28 cellular contexts compared by ENCODE assay signal in the genomic region with DNA sequence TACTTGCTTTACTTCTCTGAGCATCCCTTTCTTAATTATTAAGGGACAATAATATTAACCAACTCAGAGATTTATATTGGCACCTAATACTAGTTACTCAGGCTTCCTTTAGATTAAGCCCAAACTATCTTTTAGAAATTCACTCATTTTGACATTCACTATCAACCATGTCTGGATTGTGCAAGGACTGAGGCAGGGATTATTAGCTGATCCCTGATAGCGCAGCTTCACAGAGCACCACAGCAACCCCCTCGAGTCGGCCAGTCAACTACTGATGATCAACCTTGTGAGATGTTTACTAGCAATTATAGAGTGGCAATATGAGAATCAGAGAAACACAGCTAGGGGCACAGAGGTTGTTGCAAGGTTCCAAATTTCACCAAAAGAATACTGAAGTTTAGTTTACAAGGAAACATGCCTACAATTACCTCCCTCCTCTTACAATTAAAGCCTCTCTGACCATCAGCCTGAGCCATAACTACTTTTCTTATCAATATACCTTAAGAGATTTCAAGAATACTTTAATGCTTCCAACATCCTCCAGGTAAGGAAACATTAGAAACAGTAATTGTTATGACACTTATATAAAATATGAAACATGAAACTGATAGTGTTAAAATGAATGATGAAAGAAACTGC.
DNase-seq lines count a peak whose midpoint lies in the region; ATAC-seq, FAIRE-seq and TF ChIP-seq lines count a peak whose summit lies in the region.
"Had no signal": no experiment of that assay in that cellular context is flagged by ENCODE, and none has a peak within 500 bp of the region (broad histone marks: within the 10 kb centered on the region; RNA-seq: fewer than 3 reads in every experiment).

No MANE protein-coding gene starts in this region.

- no peak for TF ChIP-seq CTCF in HepG2 (CRISPR knock-in tag; IDR thresholded peaks at IDR 0.05)

- H3K4me3 ChIP-seq in subcutaneous abdominal adipose tissue (ENCODE audit: low read depth in 1 of 5, low read length in 5 of 5) (no peak overlapping the region), SJCRH30 (no peak overlapping the region), HepG2 (replicated peaks in 1 of 3; ENCODE audit: insufficient read depth in 1 of 3, low read depth in 2 of 3, low read length in 3 of 3) (no peak overlapping the region)
- H3K4me3 ChIP-seq: ascending aorta, cardiac muscle cell, esophagus muscularis mucosa, GM12878, ovary, upper lobe of left lung had no signal

- no peak for FAIRE-seq in HepG2 (lab: Jason Lieb, UNC)
- FAIRE-seq: GM12878, H1, RCC 7860 had no signal

- WGBS in HepG2 (ENCODE audit: low lambda C conversion rate) = 23% methylated on average over 3 of the region's 3 CpGs

- CTCF ChIA-PET in HepG2 (lab: Yijun Ruan, JAX; ENCODE audit: low intra/inter-chr PET ratio, low total read pairs) = no interaction called here

- intact Hi-C loops in HepG2 (cut with micrococcal nuclease; ENCODE audit: unreplicated experiment) = no loop called here

- no peak overlapping the region for H2AFZ ChIP-seq in HepG2 (ENCODE audit: low read length)

- no peak for TF ChIP-seq RAD21 in HepG2 (CRISPR knock-in tag; IDR thresholded peaks at IDR 0.05)

- no peak overlapping the region for H3K9ac ChIP-seq in subcutaneous abdominal adipose tissue (ENCODE audit: low read length in 5 of 5)
- no peak overlapping the region for H3K9ac ChIP-seq in HepG2 (ENCODE audit: insufficient read depth, low read depth, low read length)

- no peaks in the 10 kb centered on the region for H4K20me1 ChIP-seq in HepG2 (ENCODE audit: insufficient read depth, low read length)

- H3K4me1 ChIP-seq in subcutaneous abdominal adipose tissue (ENCODE audit: control insufficient read depth in 5 of 5, insufficient read depth in 5 of 5, low read length in 5 of 5) = peaks cover 0 to 48% (median 21%) of the 10 kb centered on the region in 5 donors
- H3K4me1 ChIP-seq in SJCRH30 = peaks cover 7% of the 10 kb centered on the region; the same call in 1 of the 2 replicates
- no peaks in the 10 kb centered on the region for H3K4me1 ChIP-seq in HepG2 (ENCODE audit: insufficient read depth, low read length)
- H3K4me1 ChIP-seq: ascending aorta, foreskin keratinocyte had no signal

- POLR2A ChIA-PET in HepG2 (lab: Yijun Ruan, JAX) = no interaction called here

- H3K27ac ChIP-seq in subcutaneous abdominal adipose tissue (ENCODE audit: low read depth, low read length) = peak overlapping the region; percentile 1
- no peak overlapping the region for H3K27ac ChIP-seq in SJCRH30
- H3K27ac ChIP-seq in HepG2 (ENCODE audit: extremely low read length, insufficient read depth, low read length) = no peak overlapping the region
- H3K27ac ChIP-seq: ascending aorta, cardiac muscle cell, foreskin keratinocyte, ovary, VCaP had no signal

- TF ChIP-seq EP300 in HepG2 (IDR thresholded peaks at IDR 0.05; ENCODE audit: low read depth in 2 of 2, low read length in 2 of 2) (no peak), HepG2 (CRISPR knock-in tag; IDR thresholded peaks at IDR 0.05; ENCODE audit: borderline replicate concordance) (no peak)

- BruUV-seq in HepG2 (replicated peaks; lab: Mats Ljungman, UMichigan) = no TSS peak

- no peak for ATAC-seq in HepG2
- ATAC-seq: foreskin keratinocyte, GM12878 had no signal

- H3K27me3 ChIP-seq in subcutaneous abdominal adipose tissue (ENCODE audit: control insufficient read depth in 5 of 5, insufficient read depth in 4 of 5, low read length in 5 of 5) (no peaks in the 10 kb centered on the region), SJCRH30 (no peaks in the 10 kb centered on the region), HepG2 (ENCODE audit: control insufficient read depth in 1 of 2, insufficient read depth in 2 of 2, low read length in 2 of 2) (no peaks in the 10 kb centered on the region; a peak in 1 of 5 replicates)
- H3K27me3 ChIP-seq: ascending aorta, cardiac muscle cell, esophagus muscularis mucosa, foreskin keratinocyte, ovary, upper lobe of left lung had no signal

- TF ChIP-seq POLR2A in HepG2 (IDR thresholded peaks at IDR 0.05; ENCODE audit: insufficient read depth in 1 of 2, low read depth in 2 of 2, low read length in 2 of 2) = no peak

- no peaks in the 10 kb centered on the region for H3K9me3 ChIP-seq in subcutaneous abdominal adipose tissue (ENCODE audit: control insufficient read depth in 5 of 5, low read length in 5 of 5)
- H3K9me3 ChIP-seq in SJCRH30 (replicated peaks) = no peaks in the 10 kb centered on the region
- no peaks in the 10 kb centered on the region for H3K9me3 ChIP-seq in HepG2 (ENCODE audit: low read length)
- H3K9me3 ChIP-seq: ascending aorta, esophagus muscularis mucosa, ovary, upper lobe of left lung had no signal

- H3K36me3 ChIP-seq in subcutaneous abdominal adipose tissue (ENCODE audit: control insufficient read depth in 5 of 5, insufficient read depth in 5 of 5, low read length in 5 of 5) (no peaks in the 10 kb centered on the region), SJCRH30 (no peaks in the 10 kb centered on the region), HepG2 (replicated peaks in 1 of 2; ENCODE audit: control insufficient read depth in 1 of 2, insufficient read depth in 2 of 2, low read length in 2 of 2) (no peaks in the 10 kb centered on the region)
- H3K36me3 ChIP-seq: ascending aorta, cardiac muscle cell, esophagus muscularis mucosa, ovary, upper lobe of left lung had no signal

- DNase-seq in Ammon's horn (ENCODE audit: low spot score) (peak; percentile 68), amniotic epithelial cell (ENCODE audit: low read depth) (peak; percentile 66), globus pallidus (ENCODE audit: low spot score) (peak; percentile 69), SJCRH30 (no peak), NCI-H1436 (lab: John Stamatoyannopoulos, UW) (no peak), HepG2 (ENCODE audit: low spot score) (no peak)
- DNase-seq: activated CD4-positive, alpha-beta T cell treated with anti-CD3 and anti-CD28 coated beads for 48 hours; activated CD8-positive, alpha-beta memory T cell treated with anti-CD3 and anti-CD28 coated beads for 24 hours; activated effector memory CD4-positive, alpha-beta T cell treated with Interleukin-2 at 50 U/mL for 16 hours; activated naive CD8-positive, alpha-beta T cell treated with anti-CD3 and anti-CD28 coated beads for 36 hours; DMS153; foreskin keratinocyte; mesenchymal stem cell; NCI-H1048; NCI-H1694; NCI-H446 treated with DMSO at 0.1 percent for 48 hours; NCI-H82; ovary; T-helper 9 cell; upper lobe of left lung had no signal

- H3K4me2 ChIP-seq in HepG2 (ENCODE audit: low read depth, low read length) = no peak overlapping the region

- no peaks in the 10 kb centered on the region for H3K79me2 ChIP-seq in HepG2 (ENCODE audit: insufficient read depth, low read length)

- in situ Hi-C loops in HepG2 (cut with HindIII; ENCODE audit: extremely low pct_ligation_motif_present, low pct_unique_long_range_greater_than_20kb) = no loop called here

TF ChIP-seq in HepG2, 621 proteins besides CTCF, POLR2A, EP300 and RAD21 (continues in another document):
- no peak for TF ChIP-seq SKI (IDR thresholded peaks at IDR 0.05; ENCODE audit: partially characterized antibody)
- TF ChIP-seq FOSL1 (CRISPR knock-in tag; IDR thresholded peaks at IDR 0.05; ENCODE audit: borderline replicate concordance) = no peak
- TF ChIP-seq IRF2 (CRISPR knock-in tag; IDR thresholded peaks at IDR 0.05) = no peak
- no peak for TF ChIP-seq SRSF1 (optimal IDR thresholded peaks at IDR 0.05; ENCODE audit: low read depth, low read length)
- TF ChIP-seq RELA (CRISPR knock-in tag; IDR thresholded peaks at IDR 0.05) = no peak
- TF ChIP-seq TAF15 (IDR thresholded peaks at IDR 0.05; ENCODE audit: low read depth, low read length, poor library complexity, severe bottlenecking) = no peak
- no peak for TF ChIP-seq ETV6 (CRISPR knock-in tag; conservative IDR thresholded peaks at IDR 0.05)
- TF ChIP-seq ZNF557 (CRISPR knock-in tag; IDR thresholded peaks at IDR 0.05) = no peak
- TF ChIP-seq CEBPB (IDR thresholded peaks at IDR 0.05; ENCODE audit: borderline replicate concordance, low read depth, low read length) = no peak
- TF ChIP-seq, protein P1, sequence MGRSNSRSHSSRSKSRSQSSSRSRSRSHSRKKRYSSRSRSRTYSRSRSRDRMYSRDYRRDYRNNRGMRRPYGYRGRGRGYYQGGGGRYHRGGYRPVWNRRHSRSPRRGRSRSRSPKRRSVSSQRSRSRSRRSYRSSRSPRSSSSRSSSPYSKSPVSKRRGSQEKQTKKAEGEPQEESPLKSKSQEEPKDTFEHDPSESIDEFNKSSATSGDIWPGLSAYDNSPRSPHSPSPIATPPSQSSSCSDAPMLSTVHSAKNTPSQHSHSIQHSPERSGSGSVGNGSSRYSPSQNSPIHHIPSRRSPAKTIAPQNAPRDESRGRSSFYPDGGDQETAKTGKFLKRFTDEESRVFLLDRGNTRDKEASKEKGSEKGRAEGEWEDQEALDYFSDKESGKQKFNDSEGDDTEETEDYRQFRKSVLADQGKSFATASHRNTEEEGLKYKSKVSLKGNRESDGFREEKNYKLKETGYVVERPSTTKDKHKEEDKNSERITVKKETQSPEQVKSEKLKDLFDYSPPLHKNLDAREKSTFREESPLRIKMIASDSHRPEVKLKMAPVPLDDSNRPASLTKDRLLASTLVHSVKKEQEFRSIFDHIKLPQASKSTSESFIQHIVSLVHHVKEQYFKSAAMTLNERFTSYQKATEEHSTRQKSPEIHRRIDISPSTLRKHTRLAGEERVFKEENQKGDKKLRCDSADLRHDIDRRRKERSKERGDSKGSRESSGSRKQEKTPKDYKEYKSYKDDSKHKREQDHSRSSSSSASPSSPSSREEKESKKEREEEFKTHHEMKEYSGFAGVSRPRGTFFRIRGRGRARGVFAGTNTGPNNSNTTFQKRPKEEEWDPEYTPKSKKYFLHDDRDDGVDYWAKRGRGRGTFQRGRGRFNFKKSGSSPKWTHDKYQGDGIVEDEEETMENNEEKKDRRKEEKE (IDR thresholded peaks at IDR 0.05) = no peak
- no peak for TF ChIP-seq EZH2 (conservative IDR thresholded peaks at IDR 0.05; ENCODE audit: low read depth, low read length)
- no peak for TF ChIP-seq IKZF1 (IDR thresholded peaks at IDR 0.05)
- no peak for TF ChIP-seq ZBTB21 (CRISPR knock-in tag; IDR thresholded peaks at IDR 0.05)

Comparison
In these comparisons a context has a peak if more than half of its experiments do, and no peak if none do; other contexts are left out.
1. DNase-seq: peak in Ammon's horn (single experiment), amniotic epithelial cell (single experiment) and globus pallidus (single experiment); none in SJCRH30 (0 of 2), NCI-H1436 (single experiment) and HepG2 (single experiment).